ENCODE assay signal across 8 cellular contexts in the genomic region with DNA sequence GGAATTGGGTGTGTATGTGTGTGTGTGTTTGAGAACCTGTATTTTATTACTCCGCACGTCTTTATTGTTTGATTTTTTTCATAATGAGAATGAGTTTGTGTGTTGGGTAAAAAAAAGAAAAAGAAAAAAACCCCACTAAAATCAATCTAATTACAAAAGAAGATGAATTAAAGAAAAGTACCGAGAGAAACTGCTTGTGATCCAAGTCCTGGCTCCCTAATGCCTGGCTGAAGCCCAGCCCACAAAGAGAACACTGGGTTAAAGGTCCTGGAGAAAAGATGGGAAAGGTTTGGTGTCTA. TPM values are rescaled to one million over a fixed set of nuclear protein-coding genes. Genes with fewer than 3 reads are reported as not detected.
DNase-seq lines count a peak whose midpoint lies in the region; ATAC-seq and TF ChIP-seq lines count a peak whose summit lies in the region.

No MANE protein-coding gene starts in this region.

- no peak for TF ChIP-seq CTCF in ascending aorta (IDR thresholded peaks at IDR 0.05)

- intact Hi-C loops in ascending aorta (cut with DNase I): loop anchor here (1.0 to 10.0 kb wide), 4 partner anchors 14 to 839 kb away; a partner anchor contains a TSS

- H3K4me3 ChIP-seq in ascending aorta: peak overlapping the region; percentile 75 to 82
- no peak overlapping the region for H3K4me3 ChIP-seq in effector memory CD4-positive, alpha-beta T cell (ENCODE audit: insufficient read depth, low read depth, low read length, poor library complexity, severe bottlenecking)

- peak; percentile 2 for ATAC-seq in left lobe of liver
- ATAC-seq in GM19467 (IDR thresholded peaks at IDR 0.05; ENCODE audit: unreplicated experiment): no peak

- peaks cover 19 to 23% of the 10 kb centered on the region in 2 donors for H3K4me1 ChIP-seq in ascending aorta
- H3K4me1 ChIP-seq in effector memory CD4-positive, alpha-beta T cell (ENCODE audit: control insufficient read depth, insufficient read depth, low read length, poor library complexity, severe bottlenecking): peaks cover 2% of the 10 kb centered on the region

- H3K27me3 ChIP-seq in ascending aorta: no peaks in the 10 kb centered on the region
- peaks cover 17% of the 10 kb centered on the region for H3K27me3 ChIP-seq in effector memory CD4-positive, alpha-beta T cell (replicated peaks; ENCODE audit: control insufficient read depth, insufficient read depth, low read length, poor library complexity, severe bottlenecking)

- H3K9me3 ChIP-seq in ascending aorta: no peaks in the 10 kb centered on the region
- H3K9me3 ChIP-seq in effector memory CD4-positive, alpha-beta T cell (ENCODE audit: control insufficient read depth, low read length): no peaks in the 10 kb centered on the region

- peaks cover 10 to 29% of the 10 kb centered on the region in 2 donors for H3K36me3 ChIP-seq in ascending aorta
- H3K36me3 ChIP-seq in effector memory CD4-positive, alpha-beta T cell (ENCODE audit: control insufficient read depth, insufficient read depth, low read length): no peaks in the 10 kb centered on the region

- DNase-seq in NCI-H748 treated with DMSO at 0.1 percent for 48 hours (lab: John Stamatoyannopoulos, UW) (peak; percentile 39), NCI-H748 (lab: John Stamatoyannopoulos, UW; ENCODE audit: unreplicated experiment) (no peak), ascending aorta (ENCODE audit: low spot score in 2 of 2) (peak in 1 of 2 donors; percentile 25), left lobe of liver (ENCODE audit: low spot score) (no peak), substantia nigra (lab: John Stamatoyannopoulos, UW) (no peak), HuH-7 (ENCODE audit: low spot score) (no peak)
- DNase-seq in effector memory CD4-positive, alpha-beta T cell: no peak

- H3K27ac ChIP-seq in ascending aorta (peak overlapping the region; percentile 92 to 96), substantia nigra (ENCODE audit: low read depth, low read length, poor library complexity, severe bottlenecking) (peak overlapping the region; percentile 96)
- H3K27ac ChIP-seq in effector memory CD4-positive, alpha-beta T cell (ENCODE audit: insufficient read depth, low read length, poor library complexity, severe bottlenecking): no peak overlapping the region

RNA-seq across cellular contexts. Expression of a gene that starts 0.6 kb away (rescaled TPM):
- total RNA-seq in ascending aorta (49.2 TPM), left lobe of liver (14.0 TPM)

RNA-seq across cellular contexts. Expression of a gene that starts 3.4 kb away (rescaled TPM):
- 8.9 TPM for total RNA-seq in ascending aorta
- 11.5 TPM for total RNA-seq in left lobe of liver

RNA-seq across cellular contexts. Expression of a gene that starts 15.2 kb away (rescaled TPM):
- 90.6 TPM for total RNA-seq in ascending aorta
- total RNA-seq in left lobe of liver: 86.9 TPM

RNA-seq across cellular contexts. Expression of a gene that starts 20.1 kb away (rescaled TPM):
- 7.3 TPM for total RNA-seq in ascending aorta
- 8.9 TPM for total RNA-seq in left lobe of liver

RNA-seq across cellular contexts. Expression of a gene that starts 46.6 kb away (rescaled TPM):
- total RNA-seq in ascending aorta (89.7 TPM), left lobe of liver (3.6 TPM)
